In the genomic region with DNA sequence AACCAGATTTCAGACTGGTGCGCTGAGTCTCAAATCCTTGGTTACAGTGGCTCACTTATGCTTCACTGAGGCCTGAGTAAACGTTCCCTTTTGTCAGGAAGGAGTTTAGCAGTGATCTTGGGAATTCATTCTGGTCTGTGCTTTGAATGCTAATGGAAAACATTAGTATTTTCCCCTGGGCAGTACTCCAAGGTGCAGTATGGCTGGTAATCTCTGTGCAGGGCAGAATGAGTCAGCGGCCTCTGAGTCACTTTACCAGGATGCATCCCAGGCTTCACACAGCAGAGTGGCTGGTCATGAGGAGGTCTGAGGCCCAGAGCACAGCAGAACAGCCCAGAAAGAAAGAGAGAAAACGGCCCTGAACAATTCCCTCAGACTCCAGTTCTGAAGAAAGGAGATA, we compare ENCODE assay signal across 9 cellular contexts. TPM values are rescaled to one million over a fixed set of nuclear protein-coding genes. Genes with fewer than 3 reads are reported as not detected.
A peak's percentile ranks its signal among the peaks of the same experiment; 100 is the strongest.
DNase-seq lines count a peak whose midpoint lies in the region; ATAC-seq and TF ChIP-seq lines count a peak whose summit lies in the region.
"Had no signal": no experiment of that assay in that cellular context is flagged by ENCODE, and none has a peak within 500 bp of the region (broad histone marks: within the 10 kb centered on the region; RNA-seq: fewer than 3 reads in every experiment).

No MANE protein-coding gene starts in this region.

- H3K36me3 ChIP-seq in Panc1 (ENCODE audit: control insufficient read depth, insufficient read depth, low read length) (no peaks in the 10 kb centered on the region), osteoblast (ENCODE audit: insufficient read depth, low read length) (no peaks in the 10 kb centered on the region)

- H3K4me3 Mint-ChIP-seq in activated T-cell treated with anti-CD3 and anti-CD28 coated beads, Interleukin-2, amount 50 U/mL, for 24 hours = no peak overlapping the region
- H3K4me3 Mint-ChIP-seq in T-cell = no peak overlapping the region
- H3K4me3 Mint-ChIP-seq: dendritic cell treated with granulocyte-macrophage colony-stimulating factor and Interleukin-4, amounts not matched to agents 40 ng/mL and 50 ng/mL, for 4 days had no signal

- TF ChIP-seq CTCF in Panc1 (IDR thresholded peaks at IDR 0.05) (no peak), osteoblast (IDR thresholded peaks at IDR 0.05; ENCODE audit: extremely low read depth, low read depth, low read length) (no peak)

- H3K27me3 ChIP-seq in Panc1 (ENCODE audit: control insufficient read depth, insufficient read depth, low read length) = no peaks in the 10 kb centered on the region
- H3K27me3 ChIP-seq in osteoblast (ENCODE audit: insufficient read depth, low read length) = no peaks in the 10 kb centered on the region

- peak overlapping the region; percentile 37 for H3K4me2 ChIP-seq in osteoblast (ENCODE audit: insufficient read depth, low read length)

- no peak overlapping the region for H3K4me3 ChIP-seq in Panc1 (ENCODE audit: low read depth in 2 of 2, low read length in 2 of 2)
- no peak overlapping the region for H3K4me3 ChIP-seq in osteoblast (ENCODE audit: insufficient read depth, low read length)

- in situ Hi-C loops in Panc1 (cut with HindIII; ENCODE audit: low pct_unique_long_range_greater_than_20kb, low sequenced_read_pairs) = no loop called here

- no peaks in the 10 kb centered on the region for H3K36me3 Mint-ChIP-seq in activated T-cell treated with anti-CD3 and anti-CD28 coated beads, Interleukin-2, amount 50 U/mL, for 24 hours (ENCODE audit: low read depth)
- no peaks in the 10 kb centered on the region for H3K36me3 Mint-ChIP-seq in T-cell

- intact Hi-C loops in Panc1 (cut with micrococcal nuclease; ENCODE audit: unreplicated experiment) = loop anchor here (5.0 to 10.0 kb wide), 2 partner anchors 49 to 87 kb away; partner anchors contain the start of gene PRUNE2

- H3K79me2 ChIP-seq in osteoblast (ENCODE audit: insufficient read depth, low read length) = no peaks in the 10 kb centered on the region

- peak overlapping the region; percentile 72 for H3K27ac ChIP-seq in Panc1 (ENCODE audit: low read length)
- peak overlapping the region; percentile 92 for H3K27ac ChIP-seq in osteoblast (ENCODE audit: low read depth, low read length)

- no peaks in the 10 kb centered on the region for H3K4me1 Mint-ChIP-seq in activated T-cell treated with anti-CD3 and anti-CD28 coated beads, Interleukin-2, amount 50 U/mL, for 24 hours (ENCODE audit: low read depth)
- H3K4me1 Mint-ChIP-seq in T-cell = no peaks in the 10 kb centered on the region

- H2AFZ ChIP-seq in osteoblast (ENCODE audit: low read length) = peak overlapping the region; percentile 25

- H4K20me1 ChIP-seq in osteoblast (ENCODE audit: insufficient read depth, low read length) = no peaks in the 10 kb centered on the region

- H3K27me3 Mint-ChIP-seq in activated T-cell treated with anti-CD3 and anti-CD28 coated beads, Interleukin-2, amount 50 U/mL, for 24 hours = peaks cover 21% of the 10 kb centered on the region
- peaks cover 8 to 29% of the 10 kb centered on the region in 2 donors for H3K27me3 Mint-ChIP-seq in T-cell

- no peak overlapping the region for H3K27ac Mint-ChIP-seq in activated T-cell treated with anti-CD3 and anti-CD28 coated beads, Interleukin-2, amount 50 U/mL, for 24 hours
- H3K27ac Mint-ChIP-seq in T-cell = no peak overlapping the region
- H3K27ac Mint-ChIP-seq: dendritic cell treated with granulocyte-macrophage colony-stimulating factor and Interleukin-4, amounts not matched to agents 40 ng/mL and 50 ng/mL, for 4 days had no signal

- no TSS peak for BruUV-seq in Panc1 (replicated peaks; lab: Mats Ljungman, UMichigan)

- CTCF ChIA-PET in Panc1 (lab: Charles Lee) = no interaction called here
- CTCF ChIA-PET in T-cell (lab: Charles Lee) = no interaction called here

- no peaks in the 10 kb centered on the region for H3K9me3 Mint-ChIP-seq in activated T-cell treated with anti-CD3 and anti-CD28 coated beads, Interleukin-2, amount 50 U/mL, for 24 hours
- no peaks in the 10 kb centered on the region for H3K9me3 Mint-ChIP-seq in T-cell
- H3K9me3 Mint-ChIP-seq: dendritic cell treated with granulocyte-macrophage colony-stimulating factor and Interleukin-4, amounts not matched to agents 40 ng/mL and 50 ng/mL, for 4 days had no signal

- POLR2A ChIA-PET in Panc1 (lab: Charles Lee) (no interaction called here), T-cell (lab: Charles Lee) (no interaction called here)

- H3K9me3 ChIP-seq in Panc1 (ENCODE audit: control insufficient read depth, insufficient read depth, low read depth, low read length) (no peaks in the 10 kb centered on the region; the same call in 1 of the 2 replicates), osteoblast (ENCODE audit: low read depth, low read length) (no peaks in the 10 kb centered on the region)

- H3K4me1 ChIP-seq in Panc1 (ENCODE audit: control insufficient read depth, insufficient read depth, low read length) (peaks cover 3% of the 10 kb centered on the region; the same call in 1 of the 2 replicates), osteoblast (ENCODE audit: insufficient read depth, low read length) (peaks cover 22% of the 10 kb centered on the region)

- peak; percentile 100 for ATAC-seq in Panc1
- no peak for ATAC-seq in HG03432 (IDR thresholded peaks at IDR 0.05; ENCODE audit: unreplicated experiment)
- no peak for ATAC-seq in T-cell (replicated peaks in 1 of 4)
- no peak for ATAC-seq in GM21717 (IDR thresholded peaks at IDR 0.05; ENCODE audit: unreplicated experiment)

- DNase-seq in COLO668 (lab: John Stamatoyannopoulos, UW; ENCODE audit: unreplicated experiment) = peak; percentile 50
- DNase-seq in Panc1 (ENCODE audit: low read depth, low spot score) = peak; percentile 82
- peak; percentile 96 for DNase-seq in fibroblast of the conjunctiva (ENCODE audit: low read depth)
- peak; percentile 53 for DNase-seq in osteoblast (ENCODE audit: insufficient read length, low spot score, missing footprints)
- DNase-seq in activated T-cell treated with anti-CD3 and anti-CD28 coated beads, Interleukin-2, amount 50 U/mL, for 24 hours = no peak
- DNase-seq in T-cell = no peak

RNA-seq across cellular contexts. Expression of gene PCA3, which starts 54.0 kb away (rescaled TPM):
- total RNA-seq in Panc1 (2021; ENCODE audit: unreplicated experiment) (not detected), osteoblast (under 0.01 and 0.36 TPM in 2 replicates), T-cell (not detected)
- polyA plus RNA-seq in Panc1 (2012; ENCODE audit: insufficient read length) = 0.11 TPM

Comparison
In these comparisons a context has a peak if more than half of its experiments do, and no peak if none do; other contexts are left out.
1. DNase-seq: peak in COLO668 (single experiment), Panc1 (single experiment), fibroblast of the conjunctiva (single experiment) and osteoblast (single experiment); none in activated T-cell treated with anti-CD3 and anti-CD28 coated beads, Interleukin-2, amount 50 U/mL, for 24 hours (single experiment) and T-cell (0 of 34).